ENCODE assay signal across 1 cellular context in the genomic region with DNA sequence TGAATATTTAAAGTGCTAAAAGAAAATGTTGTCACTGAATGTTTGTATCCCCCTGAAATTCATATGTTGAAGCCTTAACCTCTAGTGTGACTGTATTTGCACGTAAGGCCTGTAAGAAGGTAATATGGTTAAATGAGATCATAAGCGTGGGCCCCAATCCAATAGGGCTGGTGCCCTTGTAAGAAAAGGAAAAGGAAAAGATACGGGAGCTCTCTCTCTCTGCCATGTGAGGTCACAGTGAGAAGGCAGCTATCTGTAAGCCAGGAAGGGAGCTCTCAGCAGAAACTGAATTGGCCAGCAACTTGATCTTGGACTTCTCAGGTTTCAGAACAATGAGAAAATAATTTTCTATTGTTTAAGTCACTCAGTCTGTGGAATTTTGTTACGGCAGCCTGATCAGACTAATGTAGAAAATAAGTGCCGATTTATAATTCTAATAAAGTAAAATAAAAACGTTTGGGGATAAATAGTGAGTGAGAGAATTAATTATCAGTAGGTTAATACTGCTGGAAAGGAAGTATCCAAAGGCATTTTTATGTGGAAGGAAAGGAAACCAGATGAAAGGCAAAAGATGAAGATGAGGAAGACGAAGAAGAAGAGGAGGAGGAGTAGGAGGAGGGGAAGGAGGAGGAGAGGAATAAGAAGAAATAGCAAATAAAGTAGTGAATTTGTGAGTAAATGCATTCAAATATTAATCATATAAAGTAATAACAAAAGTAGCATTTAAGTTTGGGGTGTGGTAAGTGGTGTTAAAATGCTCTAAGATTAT.
TF ChIP-seq lines count a peak whose summit lies in the region.

No MANE protein-coding gene starts in this region.

TF ChIP-seq in K562, 482 proteins besides CTCF, POLR2A, EP300 and RAD21 (continued from another document and continues in another):
- TF ChIP-seq SMARCE1 (IDR thresholded peaks at IDR 0.05) (0 out of 2 replicates have a peak, but pooled peaks have one; percentile 11), ESRRA (IDR thresholded peaks at IDR 0.05; ENCODE audit: borderline replicate concordance, low read depth) (no peak), TFAP4 (CRISPR knock-in tag; IDR thresholded peaks at IDR 0.05; ENCODE audit: borderline replicate concordance) (no peak), ZNF239 (CRISPR knock-in tag; IDR thresholded peaks at IDR 0.05) (no peak), FOXM1 (IDR thresholded peaks at IDR 0.05; ENCODE audit: low read depth) (no peak), FOXM1 (CRISPR knock-in tag; IDR thresholded peaks at IDR 0.05; ENCODE audit: low read depth) (no peak), TCF7 (IDR thresholded peaks at IDR 0.05; ENCODE audit: borderline replicate concordance) (no peak), RUNX1 (IDR thresholded peaks at IDR 0.05; ENCODE audit: low read depth) (no peak), HSF4 (CRISPR knock-in tag; IDR thresholded peaks at IDR 0.05; ENCODE audit: borderline replicate concordance) (no peak), SRSF9 (IDR thresholded peaks at IDR 0.05; ENCODE audit: borderline replicate concordance, low read depth, low read length) (no peak), DDX20 (tag; IDR thresholded peaks at IDR 0.05; ENCODE audit: low read depth) (no peak), PHF20 (IDR thresholded peaks at IDR 0.05; ENCODE audit: partially characterized antibody) (no peak), RBM25 (IDR thresholded peaks at IDR 0.05; ENCODE audit: low read depth, low read length, severe bottlenecking) (no peak), CTBP1 (IDR thresholded peaks at IDR 0.05; ENCODE audit: borderline replicate concordance) (no peak), EWSR1 (IDR thresholded peaks at IDR 0.05; ENCODE audit: borderline replicate concordance, low read depth, partially characterized antibody) (no peak), FOSL1 (tag; conservative IDR thresholded peaks at IDR 0.05) (0 out of 2 replicates have a peak, but pooled peaks have one; percentile 41), PURB (CRISPR knock-in tag; IDR thresholded peaks at IDR 0.05; ENCODE audit: low read depth) (no peak), ZNF347 (CRISPR knock-in tag; IDR thresholded peaks at IDR 0.05; ENCODE audit: low read depth) (no peak), VEZF1 (CRISPR knock-in tag; IDR thresholded peaks at IDR 0.05) (no peak), DPF2 (IDR thresholded peaks at IDR 0.05) (peak; percentile 31; the same call in 1 of the 2 replicates), TGIF2 (CRISPR knock-in tag; IDR thresholded peaks at IDR 0.05) (no peak), E2F1 (CRISPR knock-in tag; IDR thresholded peaks at IDR 0.05) (no peak), CEBPG (CRISPR knock-in tag; IDR thresholded peaks at IDR 0.05) (no peak), CEBPG (tag; conservative IDR thresholded peaks at IDR 0.05 in 1 of 2, IDR thresholded peaks at IDR 0.05 in 1 of 2) (no peak), BHLHE40 (IDR thresholded peaks at IDR 0.05; ENCODE audit: low read length) (no peak), TSC22D4 (tag; IDR thresholded peaks at IDR 0.05) (no peak), RNF2 (IDR thresholded peaks at IDR 0.05) (no peak), CREM (IDR thresholded peaks at IDR 0.05; ENCODE audit: low read depth) (0 out of 2 replicates have a peak, but pooled peaks have one; percentile 11), ZNF512 (tag; IDR thresholded peaks at IDR 0.05) (0 out of 2 replicates have a peak, but pooled peaks have one; percentile 9), CAMTA2 (CRISPR knock-in tag; conservative IDR thresholded peaks at IDR 0.05) (no peak), FOXJ2 (tag; IDR thresholded peaks at IDR 0.05) (no peak), ZNF583 (CRISPR knock-in tag; IDR thresholded peaks at IDR 0.05) (0 out of 2 replicates have a peak, but pooled peaks have one; percentile 36), ZNF655 (CRISPR knock-in tag; IDR thresholded peaks at IDR 0.05) (no peak), ATF1 (CRISPR knock-in tag; IDR thresholded peaks at IDR 0.05) (no peak), ATF1 (tag; IDR thresholded peaks at IDR 0.05) (peak; percentile 70), SMARCA4 (IDR thresholded peaks at IDR 0.05) (0 out of 2 replicates have a peak, but pooled peaks have one; percentile 32), FOXA1 (IDR thresholded peaks at IDR 0.05; ENCODE audit: borderline replicate concordance) (no peak)
- TF ChIP-seq, protein P1, sequence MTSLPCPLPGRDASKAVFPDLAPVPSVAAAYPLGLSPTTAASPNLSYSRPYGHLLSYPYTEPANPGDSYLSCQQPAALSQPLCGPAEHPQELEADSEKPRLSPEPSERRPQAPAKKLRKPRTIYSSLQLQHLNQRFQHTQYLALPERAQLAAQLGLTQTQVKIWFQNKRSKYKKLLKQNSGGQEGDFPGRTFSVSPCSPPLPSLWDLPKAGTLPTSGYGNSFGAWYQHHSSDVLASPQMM (CRISPR knock-in tag; IDR thresholded peaks at IDR 0.05) = no peak
- TF ChIP-seq, protein P2, sequence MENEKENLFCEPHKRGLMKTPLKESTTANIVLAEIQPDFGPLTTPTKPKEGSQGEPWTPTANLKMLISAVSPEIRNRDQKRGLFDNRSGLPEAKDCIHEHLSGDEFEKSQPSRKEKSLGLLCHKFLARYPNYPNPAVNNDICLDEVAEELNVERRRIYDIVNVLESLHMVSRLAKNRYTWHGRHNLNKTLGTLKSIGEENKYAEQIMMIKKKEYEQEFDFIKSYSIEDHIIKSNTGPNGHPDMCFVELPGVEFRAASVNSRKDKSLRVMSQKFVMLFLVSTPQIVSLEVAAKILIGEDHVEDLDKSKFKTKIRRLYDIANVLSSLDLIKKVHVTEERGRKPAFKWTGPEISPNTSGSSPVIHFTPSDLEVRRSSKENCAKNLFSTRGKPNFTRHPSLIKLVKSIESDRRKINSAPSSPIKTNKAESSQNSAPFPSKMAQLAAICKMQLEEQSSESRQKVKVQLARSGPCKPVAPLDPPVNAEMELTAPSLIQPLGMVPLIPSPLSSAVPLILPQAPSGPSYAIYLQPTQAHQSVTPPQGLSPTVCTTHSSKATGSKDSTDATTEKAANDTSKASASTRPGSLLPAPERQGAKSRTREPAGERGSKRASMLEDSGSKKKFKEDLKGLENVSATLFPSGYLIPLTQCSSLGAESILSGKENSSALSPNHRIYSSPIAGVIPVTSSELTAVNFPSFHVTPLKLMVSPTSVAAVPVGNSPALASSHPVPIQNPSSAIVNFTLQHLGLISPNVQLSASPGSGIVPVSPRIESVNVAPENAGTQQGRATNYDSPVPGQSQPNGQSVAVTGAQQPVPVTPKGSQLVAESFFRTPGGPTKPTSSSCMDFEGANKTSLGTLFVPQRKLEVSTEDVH (IDR thresholded peaks at IDR 0.05; ENCODE audit: low read depth, partially characterized antibody) = no peak
- TF ChIP-seq, protein P3, sequence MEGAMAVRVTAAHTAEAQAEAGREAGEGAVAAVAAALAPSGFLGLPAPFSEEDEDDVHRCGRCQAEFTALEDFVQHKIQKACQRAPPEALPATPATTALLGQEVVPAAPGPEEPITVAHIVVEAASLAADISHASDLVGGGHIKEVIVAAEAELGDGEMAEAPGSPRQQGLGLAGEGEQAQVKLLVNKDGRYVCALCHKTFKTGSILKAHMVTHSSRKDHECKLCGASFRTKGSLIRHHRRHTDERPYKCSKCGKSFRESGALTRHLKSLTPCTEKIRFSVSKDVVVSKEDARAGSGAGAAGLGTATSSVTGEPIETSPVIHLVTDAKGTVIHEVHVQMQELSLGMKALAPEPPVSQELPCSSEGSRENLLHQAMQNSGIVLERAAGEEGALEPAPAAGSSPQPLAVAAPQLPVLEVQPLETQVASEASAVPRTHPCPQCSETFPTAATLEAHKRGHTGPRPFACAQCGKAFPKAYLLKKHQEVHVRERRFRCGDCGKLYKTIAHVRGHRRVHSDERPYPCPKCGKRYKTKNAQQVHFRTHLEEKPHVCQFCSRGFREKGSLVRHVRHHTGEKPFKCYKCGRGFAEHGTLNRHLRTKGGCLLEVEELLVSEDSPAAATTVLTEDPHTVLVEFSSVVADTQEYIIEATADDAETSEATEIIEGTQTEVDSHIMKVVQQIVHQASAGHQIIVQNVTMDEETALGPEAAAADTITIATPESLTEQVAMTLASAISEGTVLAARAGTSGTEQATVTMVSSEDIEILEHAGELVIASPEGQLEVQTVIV (CRISPR knock-in tag; IDR thresholded peaks at IDR 0.05; ENCODE audit: borderline replicate concordance) = no peak
- TF ChIP-seq, protein P4, sequence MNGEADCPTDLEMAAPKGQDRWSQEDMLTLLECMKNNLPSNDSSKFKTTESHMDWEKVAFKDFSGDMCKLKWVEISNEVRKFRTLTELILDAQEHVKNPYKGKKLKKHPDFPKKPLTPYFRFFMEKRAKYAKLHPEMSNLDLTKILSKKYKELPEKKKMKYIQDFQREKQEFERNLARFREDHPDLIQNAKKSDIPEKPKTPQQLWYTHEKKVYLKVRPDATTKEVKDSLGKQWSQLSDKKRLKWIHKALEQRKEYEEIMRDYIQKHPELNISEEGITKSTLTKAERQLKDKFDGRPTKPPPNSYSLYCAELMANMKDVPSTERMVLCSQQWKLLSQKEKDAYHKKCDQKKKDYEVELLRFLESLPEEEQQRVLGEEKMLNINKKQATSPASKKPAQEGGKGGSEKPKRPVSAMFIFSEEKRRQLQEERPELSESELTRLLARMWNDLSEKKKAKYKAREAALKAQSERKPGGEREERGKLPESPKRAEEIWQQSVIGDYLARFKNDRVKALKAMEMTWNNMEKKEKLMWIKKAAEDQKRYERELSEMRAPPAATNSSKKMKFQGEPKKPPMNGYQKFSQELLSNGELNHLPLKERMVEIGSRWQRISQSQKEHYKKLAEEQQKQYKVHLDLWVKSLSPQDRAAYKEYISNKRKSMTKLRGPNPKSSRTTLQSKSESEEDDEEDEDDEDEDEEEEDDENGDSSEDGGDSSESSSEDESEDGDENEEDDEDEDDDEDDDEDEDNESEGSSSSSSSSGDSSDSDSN (IDR thresholded peaks at IDR 0.05; ENCODE audit: borderline replicate concordance in 1 of 2, low read depth in 2 of 2, low read length in 2 of 2) = no peak
- TF ChIP-seq, protein P5, sequence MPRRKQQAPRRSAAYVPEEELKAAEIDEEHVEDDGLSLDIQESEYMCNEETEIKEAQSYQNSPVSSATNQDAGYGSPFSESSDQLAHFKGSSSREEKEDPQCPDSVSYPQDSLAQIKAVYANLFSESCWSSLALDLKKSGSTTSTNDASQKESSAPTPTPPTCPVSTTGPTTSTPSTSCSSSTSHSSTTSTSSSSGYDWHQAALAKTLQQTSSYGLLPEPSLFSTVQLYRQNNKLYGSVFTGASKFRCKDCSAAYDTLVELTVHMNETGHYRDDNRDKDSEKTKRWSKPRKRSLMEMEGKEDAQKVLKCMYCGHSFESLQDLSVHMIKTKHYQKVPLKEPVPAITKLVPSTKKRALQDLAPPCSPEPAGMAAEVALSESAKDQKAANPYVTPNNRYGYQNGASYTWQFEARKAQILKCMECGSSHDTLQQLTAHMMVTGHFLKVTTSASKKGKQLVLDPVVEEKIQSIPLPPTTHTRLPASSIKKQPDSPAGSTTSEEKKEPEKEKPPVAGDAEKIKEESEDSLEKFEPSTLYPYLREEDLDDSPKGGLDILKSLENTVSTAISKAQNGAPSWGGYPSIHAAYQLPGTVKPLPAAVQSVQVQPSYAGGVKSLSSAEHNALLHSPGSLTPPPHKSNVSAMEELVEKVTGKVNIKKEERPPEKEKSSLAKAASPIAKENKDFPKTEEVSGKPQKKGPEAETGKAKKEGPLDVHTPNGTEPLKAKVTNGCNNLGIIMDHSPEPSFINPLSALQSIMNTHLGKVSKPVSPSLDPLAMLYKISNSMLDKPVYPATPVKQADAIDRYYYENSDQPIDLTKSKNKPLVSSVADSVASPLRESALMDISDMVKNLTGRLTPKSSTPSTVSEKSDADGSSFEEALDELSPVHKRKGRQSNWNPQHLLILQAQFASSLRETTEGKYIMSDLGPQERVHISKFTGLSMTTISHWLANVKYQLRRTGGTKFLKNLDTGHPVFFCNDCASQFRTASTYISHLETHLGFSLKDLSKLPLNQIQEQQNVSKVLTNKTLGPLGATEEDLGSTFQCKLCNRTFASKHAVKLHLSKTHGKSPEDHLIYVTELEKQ (CRISPR knock-in tag; IDR thresholded peaks at IDR 0.05) = no peak
